1 cellular context compared by ENCODE assay signal in the genomic region with DNA sequence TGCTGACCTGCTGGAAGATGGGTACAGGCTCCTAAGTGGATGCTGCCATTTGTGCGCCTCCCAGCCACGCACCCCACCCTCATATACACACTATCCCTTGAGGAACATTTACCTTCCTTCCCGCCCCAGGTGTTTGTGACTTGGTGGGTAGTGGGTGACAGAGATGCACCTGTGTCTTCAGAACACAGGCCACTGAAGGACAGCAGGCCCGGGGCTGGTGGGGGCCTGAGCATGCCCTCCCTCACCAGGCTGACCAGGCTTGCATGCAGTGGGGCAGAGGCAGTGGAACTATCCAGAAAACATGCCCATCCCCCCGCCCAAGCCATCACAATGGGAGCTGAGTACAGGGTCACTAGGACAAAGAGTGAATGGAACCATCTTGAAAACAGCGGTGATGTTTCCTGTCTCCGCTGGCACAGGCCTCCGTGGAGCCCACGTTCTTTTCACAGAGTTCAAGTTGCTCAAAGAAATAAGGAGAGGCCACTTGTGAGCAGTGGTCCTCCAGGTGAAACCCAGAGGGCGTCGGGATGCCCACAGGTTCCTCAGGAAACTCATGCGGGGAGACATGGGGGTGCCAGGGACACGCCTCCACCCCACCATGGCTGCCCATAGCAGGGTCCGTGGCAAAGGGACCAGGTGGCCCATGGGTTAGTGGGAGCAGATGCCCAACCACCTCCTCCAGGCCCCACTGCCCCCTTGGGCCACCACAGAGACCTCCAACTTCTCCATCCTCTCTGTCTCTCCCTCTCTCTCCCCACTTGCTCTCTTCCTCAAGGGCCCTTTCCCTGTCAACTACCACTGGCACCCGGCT.
TF ChIP-seq lines count a peak whose summit lies in the region.

No MANE protein-coding gene starts in this region.

TF ChIP-seq in H1, 55 proteins besides CTCF, POLR2A, EP300 and RAD21:
- TF ChIP-seq RBBP5 (IDR thresholded peaks at IDR 0.05; ENCODE audit: borderline replicate concordance, low read depth, low read length) = no peak
- TF ChIP-seq, protein P1, sequence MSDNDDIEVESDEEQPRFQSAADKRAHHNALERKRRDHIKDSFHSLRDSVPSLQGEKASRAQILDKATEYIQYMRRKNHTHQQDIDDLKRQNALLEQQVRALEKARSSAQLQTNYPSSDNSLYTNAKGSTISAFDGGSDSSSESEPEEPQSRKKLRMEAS (IDR thresholded peaks at IDR 0.05) = no peak
- TF ChIP-seq SP4 (IDR thresholded peaks at IDR 0.05; ENCODE audit: low read length) = no peak
- no peak for TF ChIP-seq ASH2L (IDR thresholded peaks at IDR 0.05; ENCODE audit: low read length)
- TF ChIP-seq RNF2 (IDR thresholded peaks at IDR 0.05; ENCODE audit: borderline replicate concordance, low read depth, low read length, missing control alignments, poor library complexity, severe bottlenecking) = no peak
- no peak for TF ChIP-seq POU5F1 (IDR thresholded peaks at IDR 0.05; ENCODE audit: low read depth, low read length)
- TF ChIP-seq FOSL1 (IDR thresholded peaks at IDR 0.05; ENCODE audit: insufficient read depth, low read depth, low read length) = no peak
- no peak for TF ChIP-seq RXRA (IDR thresholded peaks at IDR 0.05; ENCODE audit: insufficient read depth, low read depth, low read length)
- TF ChIP-seq CBX5 (IDR thresholded peaks at IDR 0.05; ENCODE audit: low read depth, low read length) = no peak
- TF ChIP-seq CREB1 (IDR thresholded peaks at IDR 0.05) = no peak
- no peak for TF ChIP-seq RFX5 (IDR thresholded peaks at IDR 0.05; ENCODE audit: borderline replicate concordance, low read depth, low read length)
- no peak for TF ChIP-seq GTF2F1 (IDR thresholded peaks at IDR 0.05; ENCODE audit: borderline replicate concordance, low read depth, low read length)
- TF ChIP-seq BACH1 (IDR thresholded peaks at IDR 0.05; ENCODE audit: low read length) = no peak
TF ChIP-seq in H1: peak in this region for 0.
